Comparison of ENCODE assay signal across 10 cellular contexts in genomic region chr1:206890690-206891089, GRCh38. TPM values are rescaled to one million over a fixed set of nuclear protein-coding genes. Genes with fewer than 3 reads are reported as not detected.
A peak's percentile ranks its signal among the peaks of the same experiment; 100 is the strongest.
DNase-seq lines count a peak whose midpoint lies in the region; ATAC-seq and TF ChIP-seq lines count a peak whose summit lies in the region.
"Had no signal": no experiment of that assay in that cellular context is flagged by ENCODE, and none has a peak within 500 bp of the region (broad histone marks: within the 10 kb centered on the region; RNA-seq: fewer than 3 reads in every experiment).

No MANE protein-coding gene starts in this region.

- no peaks in the 10 kb centered on the region for H3K36me3 Mint-ChIP-seq in activated naive CD8-positive, alpha-beta T cell treated with anti-CD3 and anti-CD28 coated beads for 36 hours

- intact Hi-C loops in lower lobe of right lung (cut with DNase I) = no loop called here

- peaks cover 0 to 22% (median 13%) of the 10 kb centered on the region in 11 experiments; a peak in 13 of 22 replicates for H3K9me3 ChIP-seq in BLaER1 treated with 17β-estradiol and CSF1 and Interleukin-3, amounts not matched to agents 10 nM and 100 nM (replicated peaks in 1 of 11)
- no peaks in the 10 kb centered on the region for H3K9me3 ChIP-seq in lower lobe of right lung
- no peaks in the 10 kb centered on the region for H3K9me3 ChIP-seq in WERI-Rb-1 (ENCODE audit: severe bottlenecking)

- peak; percentile 48 to 60 for ATAC-seq in lower lobe of right lung
- ATAC-seq in HG03520 (IDR thresholded peaks at IDR 0.05; ENCODE audit: unreplicated experiment) = no peak

- no peak overlapping the region for H3K4me3 ChIP-seq in BLaER1 treated with 17β-estradiol and CSF1 and Interleukin-3, amounts not matched to agents 10 nM and 100 nM
- no peak overlapping the region for H3K4me3 ChIP-seq in lower lobe of right lung
- H3K4me3 ChIP-seq in WERI-Rb-1 (ENCODE audit: low read depth, low read length) = no peak overlapping the region

- no peak overlapping the region for H3K4me3 Mint-ChIP-seq in activated naive CD8-positive, alpha-beta T cell treated with anti-CD3 and anti-CD28 coated beads for 36 hours
- H3K4me3 Mint-ChIP-seq: IgD-negative memory B cell had no signal

- peak overlapping the region in 1 of 11 experiments; percentile 63; a peak in 1 of 22 replicates for H3K9ac ChIP-seq in BLaER1 treated with 17β-estradiol and CSF1 and Interleukin-3, amounts not matched to agents 10 nM and 100 nM
- H3K9ac ChIP-seq: parathyroid adenoma had no signal

- H3K27ac Mint-ChIP-seq in activated naive CD8-positive, alpha-beta T cell treated with anti-CD3 and anti-CD28 coated beads for 36 hours = peak overlapping the region; percentile 30
- H3K27ac Mint-ChIP-seq: IgD-negative memory B cell had no signal

- peaks cover 0 to 18% (median 0%) of the 10 kb centered on the region in 11 experiments; a peak in 3 of 22 replicates for H3K27me3 ChIP-seq in BLaER1 treated with 17β-estradiol and CSF1 and Interleukin-3, amounts not matched to agents 10 nM and 100 nM
- H3K27me3 ChIP-seq in lower lobe of right lung (ENCODE audit: low read depth) (no peaks in the 10 kb centered on the region), WERI-Rb-1 (ENCODE audit: insufficient read depth, low read depth, severe bottlenecking) (peaks cover 97% of the 10 kb centered on the region)

- H3K36me3 ChIP-seq in BLaER1 treated with 17β-estradiol and CSF1 and Interleukin-3, amounts not matched to agents 10 nM and 100 nM = no peaks in the 10 kb centered on the region
- H3K36me3 ChIP-seq in lower lobe of right lung (no peaks in the 10 kb centered on the region), WERI-Rb-1 (no peaks in the 10 kb centered on the region)

- no peaks in the 10 kb centered on the region for H4K20me1 ChIP-seq in BLaER1 treated with 17β-estradiol and CSF1 and Interleukin-3, amounts not matched to agents 10 nM and 100 nM

- peaks cover 43% of the 10 kb centered on the region for H3K4me1 Mint-ChIP-seq in activated naive CD8-positive, alpha-beta T cell treated with anti-CD3 and anti-CD28 coated beads for 36 hours

- H3K9me3 Mint-ChIP-seq in activated naive CD8-positive, alpha-beta T cell treated with anti-CD3 and anti-CD28 coated beads for 36 hours = no peaks in the 10 kb centered on the region
- H3K9me3 Mint-ChIP-seq: IgD-negative memory B cell had no signal

- peak; percentile 91 for DNase-seq in HT1080 (ENCODE audit: low read depth)
- no peak for DNase-seq in activated naive CD8-positive, alpha-beta T cell treated with anti-CD3 and anti-CD28 coated beads for 36 hours
- no peak for DNase-seq in lower lobe of right lung
- DNase-seq in D341Med (ENCODE audit: low spot score) = no peak
- no peak for DNase-seq in NCI-H1092 (lab: John Stamatoyannopoulos, UW)
- DNase-seq in WERI-Rb-1 = no peak

- peak overlapping the region; percentile 26 to 77 (median 39); a peak in 16 of 22 replicates for H3K27ac ChIP-seq in BLaER1 treated with 17β-estradiol and CSF1 and Interleukin-3, amounts not matched to agents 10 nM and 100 nM
- no peak overlapping the region for H3K27ac ChIP-seq in lower lobe of right lung
- H3K27ac ChIP-seq in WERI-Rb-1 = no peak overlapping the region
- H3K27ac ChIP-seq: parathyroid adenoma had no signal

- peak overlapping the region; percentile 59 to 83 (median 71) for H3K4me2 ChIP-seq in BLaER1 treated with 17β-estradiol and CSF1 and Interleukin-3, amounts not matched to agents 10 nM and 100 nM

- no peaks in the 10 kb centered on the region for H3K27me3 Mint-ChIP-seq in activated naive CD8-positive, alpha-beta T cell treated with anti-CD3 and anti-CD28 coated beads for 36 hours

- H3K4me1 ChIP-seq in BLaER1 treated with 17β-estradiol and CSF1 and Interleukin-3, amounts not matched to agents 10 nM and 100 nM = peaks cover 16 to 33% (median 19%) of the 10 kb centered on the region in 10 experiments
- peaks cover 27% of the 10 kb centered on the region for H3K4me1 ChIP-seq in lower lobe of right lung
- H3K4me1 ChIP-seq: parathyroid adenoma had no signal

- TF ChIP-seq CTCF in lower lobe of right lung (IDR thresholded peaks at IDR 0.05) = no peak
- no peak for TF ChIP-seq CTCF in WERI-Rb-1 (IDR thresholded peaks at IDR 0.05; ENCODE audit: low read depth, low read length)

RNA-seq across cellular contexts. Expression of gene IL24, which starts 6.6 kb away (rescaled TPM):
- total RNA-seq in HT1080 (2014; rRNA removed; shearing (Covaris generic)) = 17.2 and 19.8 TPM in 2 replicates
- 12.8 and 16.7 TPM in 2 replicates for polyA plus RNA-seq in HT1080 (2015; cell fraction: cytosol; rRNA removed)
- polyA plus RNA-seq in HT1080 (2015; cell fraction: nucleus; rRNA removed) = 7.0 and 11.0 TPM in 2 replicates
- total RNA-seq in activated naive CD8-positive, alpha-beta T cell treated with anti-CD3 and anti-CD28 coated beads for 36 hours = under 1 TPM; 0.54 to 0.72 TPM
- not detected for total RNA-seq in lower lobe of right lung

RNA-seq across cellular contexts. Expression of gene IL20, which starts 25.3 kb away (rescaled TPM):
- not detected in 2 replicates for total RNA-seq in HT1080 (2014; rRNA removed; shearing (Covaris generic))
- polyA plus RNA-seq in HT1080 (2015; cell fraction: cytosol; rRNA removed) = 0.19 TPM in 1 of 2 replicates, not detected in the other
- 0.53 TPM in 1 of 2 replicates, not detected in the other for polyA plus RNA-seq in HT1080 (2015; cell fraction: nucleus; rRNA removed)
- total RNA-seq in activated naive CD8-positive, alpha-beta T cell treated with anti-CD3 and anti-CD28 coated beads for 36 hours = not detected
- not detected for total RNA-seq in lower lobe of right lung
- polyA plus RNA-seq: IgD-negative memory B cell had no signal

RNA-seq across cellular contexts. Expression of gene FCMR, which starts 31.1 kb away (rescaled TPM):
- total RNA-seq in HT1080 (2014; rRNA removed; shearing (Covaris generic)) = not detected in 2 replicates
- 1.1 and 1.2 TPM in 2 replicates for polyA plus RNA-seq in HT1080 (2015; cell fraction: cytosol; rRNA removed)
- polyA plus RNA-seq in HT1080 (2015; cell fraction: nucleus; rRNA removed) = 0.07 and 0.22 TPM in 2 replicates
- 10 to 100 TPM; 42.9 to 45.5 TPM for total RNA-seq in activated naive CD8-positive, alpha-beta T cell treated with anti-CD3 and anti-CD28 coated beads for 36 hours
- total RNA-seq in lower lobe of right lung = 6.8 TPM

RNA-seq across cellular contexts. Expression of gene PIGR, which starts 55.6 kb away (rescaled TPM):
- 0.13 TPM in 1 of 2 replicates, not detected in the other for total RNA-seq in HT1080 (2014; rRNA removed; shearing (Covaris generic))
- polyA plus RNA-seq in HT1080 (2015; cell fraction: cytosol; rRNA removed) = 0.03 TPM in 2 replicates
- polyA plus RNA-seq in HT1080 (2015; cell fraction: nucleus; rRNA removed) = 0.05 and 0.06 TPM in 2 replicates
- total RNA-seq in activated naive CD8-positive, alpha-beta T cell treated with anti-CD3 and anti-CD28 coated beads for 36 hours = under 1 TPM; 0.08 to 0.10 TPM
- total RNA-seq in lower lobe of right lung = 813 TPM

Comparison
In these comparisons a context has a peak if more than half of its experiments do, and no peak if none do; other contexts are left out.
1. H3K27ac ChIP-seq: peak in BLaER1 treated with 17β-estradiol and CSF1 and Interleukin-3, amounts not matched to agents 10 nM and 100 nM (11 of 11); none in lower lobe of right lung (single experiment) and WERI-Rb-1 (single experiment).
2. RNA of gene IL24, which starts 6.6 kb away (total RNA-seq): 17.2 to 19.8 TPM in HT1080; 0.54 to 0.72 TPM in activated naive CD8-positive, alpha-beta T cell treated with anti-CD3 and anti-CD28 coated beads for 36 hours and not detected in lower lobe of right lung (single experiment); every median in the first group is over 10 times any median in the second.